Comparison of ENCODE assay signal across 9 cellular contexts in the genomic region with DNA sequence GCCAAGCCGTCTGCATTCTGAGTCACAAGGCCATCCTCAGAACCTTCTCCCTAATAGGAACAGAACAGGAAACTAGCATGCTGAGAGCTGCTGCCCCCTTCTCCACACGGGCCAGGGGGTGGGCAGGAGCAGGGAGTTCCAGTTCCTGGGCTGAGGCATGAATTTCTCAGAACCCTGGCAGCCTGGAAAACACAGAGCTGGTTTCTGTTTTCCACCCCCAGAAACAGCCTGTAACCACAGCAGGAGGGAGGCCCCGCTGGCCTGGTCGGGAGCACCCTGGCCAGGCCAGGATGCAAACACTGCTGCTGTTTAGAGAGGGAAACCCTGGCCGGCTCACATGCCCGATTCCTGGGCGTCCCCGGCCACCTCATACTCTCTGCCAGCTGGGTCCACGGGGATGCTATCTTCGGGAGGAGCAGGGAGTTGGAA.
DNase-seq lines count a peak whose midpoint lies in the region; ATAC-seq, FAIRE-seq and TF ChIP-seq lines count a peak whose summit lies in the region.
"Had no signal": no experiment of that assay in that cellular context is flagged by ENCODE, and none has a peak within 500 bp of the region (broad histone marks: within the 10 kb centered on the region; RNA-seq: fewer than 3 reads in every experiment).

No MANE protein-coding gene starts in this region.

- DNase-seq in CD4-positive, alpha-beta T cell = no peak
- DNase-seq in RPMI7951 (ENCODE audit: low read depth) = peak; percentile 74
- DNase-seq in fibroblast of the aortic adventitia (ENCODE audit: low read depth) = peak; percentile 37
- DNase-seq in pancreas = no peak
- DNase-seq in T1000 (lab: John Stamatoyannopoulos, UW) = no peak
- DNase-seq in activated CD4-positive, alpha-beta T cell treated with anti-CD3 and anti-CD28 coated beads, Interleukin-2, amount 50 U/mL, for 1 hour = no peak

- H3K27me3 ChIP-seq in CD4-positive, alpha-beta T cell (ENCODE audit: control insufficient read depth, insufficient read depth, low read length) = no peaks in the 10 kb centered on the region
- no peaks in the 10 kb centered on the region for H3K27me3 ChIP-seq in pancreas

- H3K36me3 ChIP-seq in pancreas = peaks cover 0 to 2% (median 0%) of the 10 kb centered on the region in 3 donors

- H3K9me3 ChIP-seq in CD4-positive, alpha-beta T cell (ENCODE audit: control insufficient read depth, low read length) = no peaks in the 10 kb centered on the region
- H3K9me3 ChIP-seq in pancreas = no peaks in the 10 kb centered on the region

- no peak for ATAC-seq in CD4-positive, alpha-beta T cell (ENCODE audit: poor library complexity)
- peak in 3 of 4 donors; percentile 26 to 53 (median 35) for ATAC-seq in pancreas
- ATAC-seq in GM18873 (IDR thresholded peaks at IDR 0.05; ENCODE audit: low FRiP score, unreplicated experiment) = no peak
- no peak for ATAC-seq in GM21528 (IDR thresholded peaks at IDR 0.05; ENCODE audit: low FRiP score, unreplicated experiment)

- CTCF ChIA-PET in CD4-positive, alpha-beta T cell (lab: Charles Lee) = interaction anchor here (1.9 kb wide), 1 partner anchor 130 kb away, joined by 5 read pairs; a partner anchor contains a TSS

- peaks cover 84% of the 10 kb centered on the region for H3K36me3 Mint-ChIP-seq in CD4-positive, alpha-beta T cell (ENCODE audit: low read depth)

- H3K27ac Mint-ChIP-seq in CD4-positive, alpha-beta T cell = peak overlapping the region; percentile 80

- no peak for TF ChIP-seq CTCF in CD4-positive, alpha-beta T cell (IDR thresholded peaks at IDR 0.05)
- TF ChIP-seq CTCF in fibroblast of the aortic adventitia (IDR thresholded peaks at IDR 0.05; ENCODE audit: insufficient read depth, low read length) = no peak
- no peak for TF ChIP-seq CTCF in pancreas (IDR thresholded peaks at IDR 0.05)

- no peak overlapping the region for H3K27ac ChIP-seq in CD4-positive, alpha-beta T cell (ENCODE audit: low read depth, low read length)
- H3K27ac ChIP-seq in pancreas = no peak overlapping the region

- H3K4me1 ChIP-seq in pancreas = no peaks in the 10 kb centered on the region

- no peak for FAIRE-seq in pancreas (lab: Jason Lieb, UNC)
- FAIRE-seq: urothelium cell line had no signal

- POLR2A ChIA-PET in CD4-positive, alpha-beta T cell (lab: Charles Lee) = interaction anchor here (1.5 kb wide), 1 partner anchor 8 kb away, joined by 12 read pairs; no protein-coding TSS in a partner anchor

- H3K4me3 ChIP-seq in fibroblast of the aortic adventitia (ENCODE audit: low read depth, low read length) = no peak overlapping the region
- no peak overlapping the region for H3K4me3 ChIP-seq in pancreas

- no peaks in the 10 kb centered on the region for H3K27me3 Mint-ChIP-seq in CD4-positive, alpha-beta T cell

- H3K4me3 Mint-ChIP-seq in CD4-positive, alpha-beta T cell = no peak overlapping the region

- peaks cover 50% of the 10 kb centered on the region for H3K4me1 Mint-ChIP-seq in CD4-positive, alpha-beta T cell (ENCODE audit: low read depth)

- H3K9me3 Mint-ChIP-seq in CD4-positive, alpha-beta T cell = no peaks in the 10 kb centered on the region

- 51 to 61% methylated on average over 10 of the region's 10 CpGs for WGBS in pancreas, 2 donors

- intact Hi-C loops in CD4-positive, alpha-beta T cell (cut with DNase I, micrococcal nuclease) = no loop called here
- intact Hi-C loops in pancreas (cut with DNase I) = no loop called here

Comparison
In these comparisons a context has a peak if more than half of its experiments do, and no peak if none do; other contexts are left out.
1. ATAC-seq: peak in pancreas (3 of 4); none in CD4-positive, alpha-beta T cell (single experiment), GM18873 (single experiment) and GM21528 (single experiment).
2. DNase-seq: peak in RPMI7951 (single experiment) and fibroblast of the aortic adventitia (single experiment); none in CD4-positive, alpha-beta T cell (0 of 10), pancreas (0 of 6), T1000 (single experiment) and activated CD4-positive, alpha-beta T cell treated with anti-CD3 and anti-CD28 coated beads, Interleukin-2, amount 50 U/mL, for 1 hour (single experiment).